8 cellular contexts compared by ENCODE assay signal in genomic region chr15:85795320-85795668, GRCh38. TPM values are rescaled to one million over a fixed set of nuclear protein-coding genes. Genes with fewer than 3 reads are reported as not detected.
A peak's percentile ranks its signal among the peaks of the same experiment; 100 is the strongest.
DNase-seq lines count a peak whose midpoint lies in the region; ATAC-seq and TF ChIP-seq lines count a peak whose summit lies in the region.

No MANE protein-coding gene starts in this region.

- H3K36me3 Mint-ChIP-seq in GM23338 (ENCODE audit: low read depth), result peaks cover 4% of the 10 kb centered on the region; the same call in 2 of the 3 replicates

- no peaks in the 10 kb centered on the region for H3F3A ChIP-seq in GM23338 (replicated peaks; ENCODE audit: low read depth)

- POLR2A ChIA-PET in AG04450 (lab: Yijun Ruan, JAX), result interaction anchor here (1.4 kb wide), 1 partner anchor 9 kb away, joined by 5 read pairs; no protein-coding TSS in a partner anchor

- CTCF ChIA-PET in AG04450 (lab: Charles Lee), result interaction anchor here (1.2 kb wide), 1 partner anchor 40 kb away, joined by 3 read pairs; no protein-coding TSS in a partner anchor

- in situ Hi-C loops in astrocyte of the spinal cord (cut with HindIII; ENCODE audit: low sequenced_read_pairs), result no loop called here

- H4K20me1 ChIP-seq in GM23338 (replicated peaks; ENCODE audit: insufficient read depth), result peaks cover 12% of the 10 kb centered on the region

- H3K27me3 ChIP-seq in AG04450 (ENCODE audit: control insufficient read depth, insufficient read depth, low read length), result no peaks in the 10 kb centered on the region
- no peaks in the 10 kb centered on the region for H3K27me3 ChIP-seq in GM23338 (ENCODE audit: insufficient read depth)
- no peaks in the 10 kb centered on the region for H3K27me3 ChIP-seq in mucosa of stomach (ENCODE audit: control insufficient read depth, insufficient read depth, low read length)

- H3K4me1 Mint-ChIP-seq in GM23338, result peaks cover 31% of the 10 kb centered on the region

- no peaks in the 10 kb centered on the region for H3K9me3 Mint-ChIP-seq in GM23338

- peak overlapping the region; percentile 81 for H3K4me3 Mint-ChIP-seq in GM23338

- ATAC-seq in GM23338, result no peak

- H3K27ac ChIP-seq in AG04450 (ENCODE audit: low read depth, low read length) (no peak overlapping the region), GM23338 (ENCODE audit: low read depth) (no peak overlapping the region)

- H3K9me2 ChIP-seq in GM23338 (ENCODE audit: insufficient read depth), result peaks cover 3% of the 10 kb centered on the region; the same call in 1 of the 2 replicates

- H2AFZ ChIP-seq in GM23338, result peak overlapping the region; percentile 100

- H3K4me3 ChIP-seq in AG04450 (ENCODE audit: low read depth, low read length) (peak overlapping the region; percentile 59), GM23338 (peak overlapping the region; percentile 97), astrocyte of the spinal cord (ENCODE audit: low read depth, low read length) (peak overlapping the region; percentile 46), mucosa of stomach (ENCODE audit: low read length) (peak overlapping the region; percentile 28)

- no peaks in the 10 kb centered on the region for H3K36me3 ChIP-seq in GM23338 (ENCODE audit: insufficient read depth)
- H3K36me3 ChIP-seq in mucosa of stomach (ENCODE audit: control insufficient read depth, insufficient read depth, low read length), result no peaks in the 10 kb centered on the region

- peaks cover 20% of the 10 kb centered on the region for H3K4me1 ChIP-seq in GM23338 (ENCODE audit: insufficient read depth)
- peaks cover 31% of the 10 kb centered on the region for H3K4me1 ChIP-seq in mucosa of stomach (ENCODE audit: control insufficient read depth, insufficient read depth, low read length)

- peak overlapping the region; percentile 82 for H3K4me2 ChIP-seq in GM23338

- peaks cover 41% of the 10 kb centered on the region for H3K79me2 ChIP-seq in GM23338 (replicated peaks; ENCODE audit: insufficient read depth)

- H3K9me3 ChIP-seq in AG04450 (ENCODE audit: control insufficient read depth, insufficient read depth, low read length) (no peaks in the 10 kb centered on the region; the same call in 1 of the 2 replicates), mucosa of stomach (ENCODE audit: control insufficient read depth, low read length) (no peaks in the 10 kb centered on the region)

- H3K27ac Mint-ChIP-seq in GM23338, result no peak overlapping the region; the same call in 1 of the 2 replicates

- TF ChIP-seq CTCF in AG04450 (IDR thresholded peaks at IDR 0.05; ENCODE audit: low read depth, low read length) (no peak), GM23338 (conservative IDR thresholded peaks at IDR 0.05; ENCODE audit: low read depth in 2 of 2) (no peak), astrocyte of the spinal cord (IDR thresholded peaks at IDR 0.05; ENCODE audit: low read depth, low read length) (no peak)

- H3K27me3 Mint-ChIP-seq in GM23338 (ENCODE audit: insufficient read depth, low read depth, poor library complexity), result peaks cover 26% of the 10 kb centered on the region

- H3K9ac ChIP-seq in mucosa of stomach (ENCODE audit: low read length), result peak overlapping the region; percentile 24

- DNase-seq in AG04450 (ENCODE audit: low read depth, low spot score), result no peak
- DNase-seq in GM23338 (ENCODE audit: low spot score), result no peak
- DNase-seq in astrocyte of the spinal cord (ENCODE audit: low read depth, low spot score), result no peak
- no peak for DNase-seq in mesenteric fat pad (ENCODE audit: low spot score)
- no peak for DNase-seq in cerebellar nuclear complex (lab: John Stamatoyannopoulos, UW)
- DNase-seq in SKM-1 (lab: John Stamatoyannopoulos, UW; ENCODE audit: unreplicated experiment), result no peak
- DNase-seq in NCI-H1105 treated with DMSO at 0.1 percent for 48 hours (lab: John Stamatoyannopoulos, UW), result no peak

TF ChIP-seq in GM23338, 12 proteins besides CTCF, POLR2A, EP300 and RAD21:
- TF ChIP-seq ZNF331 (CRISPR knock-in tag; IDR thresholded peaks at IDR 0.05; ENCODE audit: low read depth), result no peak

RNA-seq across cellular contexts. Expression of gene KLHL25, which starts 0.6 kb away (rescaled TPM):
- polyA plus RNA-seq in AG04450 (2011; rRNA removed), result 2.9 and 3.5 TPM in 2 replicates
- 3.3 and 3.8 TPM in 2 replicates for polyA minus RNA-seq in AG04450 (2011; rRNA and poly(A)+ RNA removed)
- 28.5 and 38.3 TPM in 2 replicates for total RNA-seq in GM23338 (2014; rRNA removed; shearing (Covaris generic))
- 5.2 and 5.8 TPM in 2 replicates for polyA plus RNA-seq in GM23338 (2016; fragmentation: Nextera tagmentation; extraction: Ambion mirVana)
- 30.0 TPM for total RNA-seq in mesenteric fat pad

Comparison
In these comparisons a context has a peak if more than half of its experiments do, and no peak if none do; other contexts are left out.
1. H3K4me3 ChIP-seq: peak in every context shown above with its lines; median percentile 97 in GM23338; 59 in AG04450; 46 in astrocyte of the spinal cord; 28 in mucosa of stomach.